20 cellular contexts compared by ENCODE assay signal in the genomic region with DNA sequence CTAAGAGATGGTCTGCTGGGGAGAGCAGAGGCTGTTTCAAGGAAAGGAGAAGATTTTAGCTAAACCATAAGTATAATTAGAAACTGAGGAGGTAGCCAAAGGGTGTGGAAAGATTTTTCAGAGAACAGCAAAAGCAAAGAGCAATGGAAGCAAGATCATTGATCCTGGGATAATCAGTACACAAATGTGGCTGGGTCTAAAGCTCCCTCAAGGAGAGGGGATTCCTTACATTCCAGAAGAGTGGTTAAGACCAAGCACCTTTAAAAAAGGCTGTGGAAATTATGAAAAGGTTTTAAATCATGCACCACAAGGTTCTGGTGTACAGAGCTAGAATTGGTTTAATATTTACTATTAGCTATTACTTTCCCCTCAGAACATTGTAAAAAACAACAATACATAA.
"Had no signal": no experiment of that assay in that cellular context is flagged by ENCODE, and none has a peak within 500 bp of the region (broad histone marks: within the 10 kb centered on the region; RNA-seq: fewer than 3 reads in every experiment).

No MANE protein-coding gene starts in this region.

- H3K4me3 ChIP-seq: esophagus squamous epithelium, gastroesophageal sphincter, prostate gland, right atrium auricular region, sigmoid colon had no signal

- H3K4me3 Mint-ChIP-seq: dendritic cell treated with granulocyte-macrophage colony-stimulating factor and Interleukin-4, amounts not matched to agents 40 ng/mL and 50 ng/mL, for 4 days; mesothelial cell of epicardium; natural killer cell treated with Interleukin-12 subunit alpha and Interleukin-12 subunit beta and Interleukin-15 and Interleukin-18, amount 100 ng/mL, for 72 hours had no signal

- H3K4me1 ChIP-seq: esophagus squamous epithelium, gastroesophageal sphincter, parathyroid adenoma, prostate gland, right atrium auricular region, sigmoid colon had no signal

- H3K27me3 ChIP-seq: esophagus squamous epithelium, gastroesophageal sphincter, right atrium auricular region, sigmoid colon had no signal

- H3K36me3 ChIP-seq: esophagus squamous epithelium, gastroesophageal sphincter, prostate gland, right atrium auricular region, sigmoid colon had no signal

- ATAC-seq: gastroesophageal sphincter; left lobe of liver; natural killer cell treated with Interleukin-12 subunit alpha and Interleukin-12 subunit beta and Interleukin-15 and Interleukin-18, amount 100 ng/mL, for 72 hours had no signal

- H3K9me3 Mint-ChIP-seq: dendritic cell treated with granulocyte-macrophage colony-stimulating factor and Interleukin-4, amounts not matched to agents 40 ng/mL and 50 ng/mL, for 4 days; natural killer cell treated with Interleukin-12 subunit alpha and Interleukin-12 subunit beta and Interleukin-15 and Interleukin-18, amount 100 ng/mL, for 72 hours had no signal

- H3K36me3 Mint-ChIP-seq: mesothelial cell of epicardium; natural killer cell treated with Interleukin-12 subunit alpha and Interleukin-12 subunit beta and Interleukin-15 and Interleukin-18, amount 100 ng/mL, for 72 hours had no signal

- H3K27ac ChIP-seq: esophagus squamous epithelium, gastroesophageal sphincter, parathyroid adenoma, prostate gland, right atrium auricular region, sigmoid colon had no signal

- H3K27me3 Mint-ChIP-seq: dendritic cell treated with granulocyte-macrophage colony-stimulating factor and Interleukin-4, amounts not matched to agents 40 ng/mL and 50 ng/mL, for 4 days had no signal

- H3K27ac Mint-ChIP-seq: dendritic cell treated with granulocyte-macrophage colony-stimulating factor and Interleukin-4, amounts not matched to agents 40 ng/mL and 50 ng/mL, for 4 days; mesothelial cell of epicardium; natural killer cell treated with Interleukin-12 subunit alpha and Interleukin-12 subunit beta and Interleukin-15 and Interleukin-18, amount 100 ng/mL, for 72 hours had no signal

- DNase-seq: cerebellar nuclear complex; esophagus squamous epithelium; foreskin fibroblast; head of caudate nucleus; hippocampal formation; kidney glomerular epithelial cell; sigmoid colon; small intestine; stimulated activated CD4-positive, alpha-beta T cell treated with anti-CD3 and anti-CD28 coated beads, Interleukin-12 subunit alpha, Interleukin-12 subunit beta, amount 100 ng/mL, for 4 hours; stimulated activated CD4-positive, alpha-beta T cell treated with anti-CD3 and anti-CD28 coated beads, Interleukin-2, amount 100 ng/mL, for 48 hours; stimulated activated naive CD4-positive, alpha-beta T cell treated with Interleukin-2 at 50 U/mL for 16 hours; trophoblast cell had no signal

- H3K9me3 ChIP-seq: esophagus squamous epithelium, gastroesophageal sphincter, prostate gland, right atrium auricular region, sigmoid colon had no signal
